ENCODE assay signal across 8 cellular contexts in the genomic region with DNA sequence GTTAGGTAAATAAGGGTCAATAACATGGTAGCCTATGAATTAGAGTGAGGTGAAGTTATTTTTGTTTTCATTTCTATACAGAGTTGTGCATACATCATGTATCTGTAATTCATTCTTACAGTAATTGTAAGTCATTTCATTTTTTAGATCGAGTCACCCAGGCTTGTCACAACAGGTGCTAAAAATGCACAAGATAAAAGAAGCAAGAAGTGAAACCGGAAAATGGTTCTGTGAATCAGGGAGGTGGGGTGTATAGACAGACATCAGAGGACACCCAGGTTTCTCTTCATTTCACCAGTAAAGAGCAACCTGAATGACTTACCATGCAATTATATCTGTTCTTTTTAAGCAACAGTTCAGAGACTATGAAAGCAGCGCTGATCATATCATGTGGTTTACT. TPM values are rescaled to one million over a fixed set of nuclear protein-coding genes. Genes with fewer than 3 reads are reported as not detected.
DNase-seq lines count a peak whose midpoint lies in the region; ATAC-seq and TF ChIP-seq lines count a peak whose summit lies in the region.

No MANE protein-coding gene starts in this region.

- peaks cover 34 to 48% (median 48%) of the 10 kb centered on the region in 3 donors for H3K4me1 Mint-ChIP-seq in T-cell
- peaks cover 49 to 56% of the 10 kb centered on the region in 2 donors for H3K4me1 Mint-ChIP-seq in natural killer cell treated with Interleukin-12 subunit alpha and Interleukin-12 subunit beta and Interleukin-15 and Interleukin-18, amount 100 ng/mL, for 72 hours (ENCODE audit: low read depth in 2 of 2)
- peaks cover 49% of the 10 kb centered on the region for H3K4me1 Mint-ChIP-seq in GM23338

- H3K27me3 Mint-ChIP-seq in T-cell = no peaks in the 10 kb centered on the region
- no peaks in the 10 kb centered on the region for H3K27me3 Mint-ChIP-seq in natural killer cell treated with Interleukin-12 subunit alpha and Interleukin-12 subunit beta and Interleukin-15 and Interleukin-18, amount 100 ng/mL, for 72 hours
- peaks cover 3% of the 10 kb centered on the region for H3K27me3 Mint-ChIP-seq in GM23338 (ENCODE audit: insufficient read depth, low read depth, poor library complexity)

- no peaks in the 10 kb centered on the region; the same call in 1 of the 2 replicates for H4K20me1 ChIP-seq in GM23338 (replicated peaks; ENCODE audit: insufficient read depth)

- no peaks in the 10 kb centered on the region; the same call in 1 of the 2 replicates for H3K9me2 ChIP-seq in GM23338 (ENCODE audit: insufficient read depth)

- H3K27ac ChIP-seq in GM23338 (ENCODE audit: low read depth) = no peak overlapping the region

- H3K36me3 Mint-ChIP-seq in T-cell (no peaks in the 10 kb centered on the region), GM23338 (ENCODE audit: low read depth) (no peaks in the 10 kb centered on the region)
- no peaks in the 10 kb centered on the region for H3K36me3 Mint-ChIP-seq in natural killer cell treated with Interleukin-12 subunit alpha and Interleukin-12 subunit beta and Interleukin-15 and Interleukin-18, amount 100 ng/mL, for 72 hours

- no peaks in the 10 kb centered on the region for H3K36me3 ChIP-seq in GM23338 (ENCODE audit: insufficient read depth)

- no peak overlapping the region for H3K4me3 ChIP-seq in GM23338

- H3K9me3 Mint-ChIP-seq in T-cell (no peaks in the 10 kb centered on the region), GM23338 (no peaks in the 10 kb centered on the region)
- H3K9me3 Mint-ChIP-seq in natural killer cell treated with Interleukin-12 subunit alpha and Interleukin-12 subunit beta and Interleukin-15 and Interleukin-18, amount 100 ng/mL, for 72 hours = no peaks in the 10 kb centered on the region

- no peak for TF ChIP-seq CTCF in GM23338 (conservative IDR thresholded peaks at IDR 0.05; ENCODE audit: low read depth in 2 of 2)

- ATAC-seq in HG03045 (IDR thresholded peaks at IDR 0.05; ENCODE audit: unreplicated experiment) (peak; percentile 73), T-cell (replicated peaks in 1 of 4) (peak; percentile 90 to 97 (median 95)), GM23338 (no peak)
- peak; percentile 88 to 91 for ATAC-seq in natural killer cell treated with Interleukin-12 subunit alpha and Interleukin-12 subunit beta and Interleukin-15 and Interleukin-18, amount 100 ng/mL, for 72 hours

- peak; percentile 19 for DNase-seq in activated gamma-delta T cell treated with Interleukin-2 at 50 U/mL for 16 hours
- no peak for DNase-seq in activated gamma-delta T cell (lab: John Stamatoyannopoulos, UW)
- DNase-seq in T-cell = peak in 15 of 34 experiments; percentile 7 to 43 (median 20)
- no peak for DNase-seq in natural killer cell treated with Interleukin-12 subunit alpha and Interleukin-12 subunit beta and Interleukin-15 and Interleukin-18, amount 100 ng/mL, for 72 hours (ENCODE audit: low spot score)
- no peak for DNase-seq in GM23338 (ENCODE audit: low spot score)
- no peak for DNase-seq in NCI-H526 treated with DMSO at 0.1 percent for 48 hours (lab: John Stamatoyannopoulos, UW)
- no peak for DNase-seq in NCI-H524 treated with DMSO at 0.1 percent for 48 hours (lab: John Stamatoyannopoulos, UW)

- H3K4me3 Mint-ChIP-seq in T-cell = peak overlapping the region; percentile 67 to 83 (median 75)
- peak overlapping the region; percentile 72 for H3K4me3 Mint-ChIP-seq in natural killer cell treated with Interleukin-12 subunit alpha and Interleukin-12 subunit beta and Interleukin-15 and Interleukin-18, amount 100 ng/mL, for 72 hours
- no peak overlapping the region for H3K4me3 Mint-ChIP-seq in GM23338

- POLR2A ChIA-PET in T-cell (lab: Charles Lee) = interaction anchor here in 1 of 2 donors (0.6 to 0.7 kb wide), 4 partner anchors 10 to 1641 kb away, joined by 3 to 15 read pairs (median 6); no protein-coding TSS in a partner anchor

- H3K27ac Mint-ChIP-seq in T-cell (peak overlapping the region; percentile 88 to 91), GM23338 (no peak overlapping the region)
- H3K27ac Mint-ChIP-seq in natural killer cell treated with Interleukin-12 subunit alpha and Interleukin-12 subunit beta and Interleukin-15 and Interleukin-18, amount 100 ng/mL, for 72 hours = peak overlapping the region; percentile 61 to 81

- peaks cover 40% of the 10 kb centered on the region for H3K4me1 ChIP-seq in GM23338 (ENCODE audit: insufficient read depth)

- no peak overlapping the region for H2AFZ ChIP-seq in GM23338

- no peaks in the 10 kb centered on the region for H3K79me2 ChIP-seq in GM23338 (replicated peaks; ENCODE audit: insufficient read depth)

- no peaks in the 10 kb centered on the region for H3F3A ChIP-seq in GM23338 (replicated peaks; ENCODE audit: low read depth)

- no peak overlapping the region for H3K4me2 ChIP-seq in GM23338

- H3K27me3 ChIP-seq in GM23338 (ENCODE audit: insufficient read depth) = no peaks in the 10 kb centered on the region

- CTCF ChIA-PET in T-cell (lab: Charles Lee) = interaction anchor here (0.6 to 2.4 kb wide), 6 partner anchors 13 to 391 kb away, joined by 3 to 13 read pairs (median 4); partner anchors contain the start of genes SIRT5 (in 1 of the 2) and TBC1D7 (in 1 of the 2)

TF ChIP-seq in GM23338, 12 proteins besides CTCF, POLR2A, EP300 and RAD21 (continues in another document):
- no peak for TF ChIP-seq STAT1 (IDR thresholded peaks at IDR 0.05; ENCODE audit: unreplicated experiment)
- TF ChIP-seq NANOG (IDR thresholded peaks at IDR 0.05; ENCODE audit: borderline replicate concordance) = no peak
- TF ChIP-seq EZH2phosphoT487 (IDR thresholded peaks at IDR 0.05; ENCODE audit: unreplicated experiment) = no peak
- TF ChIP-seq, protein P1, sequence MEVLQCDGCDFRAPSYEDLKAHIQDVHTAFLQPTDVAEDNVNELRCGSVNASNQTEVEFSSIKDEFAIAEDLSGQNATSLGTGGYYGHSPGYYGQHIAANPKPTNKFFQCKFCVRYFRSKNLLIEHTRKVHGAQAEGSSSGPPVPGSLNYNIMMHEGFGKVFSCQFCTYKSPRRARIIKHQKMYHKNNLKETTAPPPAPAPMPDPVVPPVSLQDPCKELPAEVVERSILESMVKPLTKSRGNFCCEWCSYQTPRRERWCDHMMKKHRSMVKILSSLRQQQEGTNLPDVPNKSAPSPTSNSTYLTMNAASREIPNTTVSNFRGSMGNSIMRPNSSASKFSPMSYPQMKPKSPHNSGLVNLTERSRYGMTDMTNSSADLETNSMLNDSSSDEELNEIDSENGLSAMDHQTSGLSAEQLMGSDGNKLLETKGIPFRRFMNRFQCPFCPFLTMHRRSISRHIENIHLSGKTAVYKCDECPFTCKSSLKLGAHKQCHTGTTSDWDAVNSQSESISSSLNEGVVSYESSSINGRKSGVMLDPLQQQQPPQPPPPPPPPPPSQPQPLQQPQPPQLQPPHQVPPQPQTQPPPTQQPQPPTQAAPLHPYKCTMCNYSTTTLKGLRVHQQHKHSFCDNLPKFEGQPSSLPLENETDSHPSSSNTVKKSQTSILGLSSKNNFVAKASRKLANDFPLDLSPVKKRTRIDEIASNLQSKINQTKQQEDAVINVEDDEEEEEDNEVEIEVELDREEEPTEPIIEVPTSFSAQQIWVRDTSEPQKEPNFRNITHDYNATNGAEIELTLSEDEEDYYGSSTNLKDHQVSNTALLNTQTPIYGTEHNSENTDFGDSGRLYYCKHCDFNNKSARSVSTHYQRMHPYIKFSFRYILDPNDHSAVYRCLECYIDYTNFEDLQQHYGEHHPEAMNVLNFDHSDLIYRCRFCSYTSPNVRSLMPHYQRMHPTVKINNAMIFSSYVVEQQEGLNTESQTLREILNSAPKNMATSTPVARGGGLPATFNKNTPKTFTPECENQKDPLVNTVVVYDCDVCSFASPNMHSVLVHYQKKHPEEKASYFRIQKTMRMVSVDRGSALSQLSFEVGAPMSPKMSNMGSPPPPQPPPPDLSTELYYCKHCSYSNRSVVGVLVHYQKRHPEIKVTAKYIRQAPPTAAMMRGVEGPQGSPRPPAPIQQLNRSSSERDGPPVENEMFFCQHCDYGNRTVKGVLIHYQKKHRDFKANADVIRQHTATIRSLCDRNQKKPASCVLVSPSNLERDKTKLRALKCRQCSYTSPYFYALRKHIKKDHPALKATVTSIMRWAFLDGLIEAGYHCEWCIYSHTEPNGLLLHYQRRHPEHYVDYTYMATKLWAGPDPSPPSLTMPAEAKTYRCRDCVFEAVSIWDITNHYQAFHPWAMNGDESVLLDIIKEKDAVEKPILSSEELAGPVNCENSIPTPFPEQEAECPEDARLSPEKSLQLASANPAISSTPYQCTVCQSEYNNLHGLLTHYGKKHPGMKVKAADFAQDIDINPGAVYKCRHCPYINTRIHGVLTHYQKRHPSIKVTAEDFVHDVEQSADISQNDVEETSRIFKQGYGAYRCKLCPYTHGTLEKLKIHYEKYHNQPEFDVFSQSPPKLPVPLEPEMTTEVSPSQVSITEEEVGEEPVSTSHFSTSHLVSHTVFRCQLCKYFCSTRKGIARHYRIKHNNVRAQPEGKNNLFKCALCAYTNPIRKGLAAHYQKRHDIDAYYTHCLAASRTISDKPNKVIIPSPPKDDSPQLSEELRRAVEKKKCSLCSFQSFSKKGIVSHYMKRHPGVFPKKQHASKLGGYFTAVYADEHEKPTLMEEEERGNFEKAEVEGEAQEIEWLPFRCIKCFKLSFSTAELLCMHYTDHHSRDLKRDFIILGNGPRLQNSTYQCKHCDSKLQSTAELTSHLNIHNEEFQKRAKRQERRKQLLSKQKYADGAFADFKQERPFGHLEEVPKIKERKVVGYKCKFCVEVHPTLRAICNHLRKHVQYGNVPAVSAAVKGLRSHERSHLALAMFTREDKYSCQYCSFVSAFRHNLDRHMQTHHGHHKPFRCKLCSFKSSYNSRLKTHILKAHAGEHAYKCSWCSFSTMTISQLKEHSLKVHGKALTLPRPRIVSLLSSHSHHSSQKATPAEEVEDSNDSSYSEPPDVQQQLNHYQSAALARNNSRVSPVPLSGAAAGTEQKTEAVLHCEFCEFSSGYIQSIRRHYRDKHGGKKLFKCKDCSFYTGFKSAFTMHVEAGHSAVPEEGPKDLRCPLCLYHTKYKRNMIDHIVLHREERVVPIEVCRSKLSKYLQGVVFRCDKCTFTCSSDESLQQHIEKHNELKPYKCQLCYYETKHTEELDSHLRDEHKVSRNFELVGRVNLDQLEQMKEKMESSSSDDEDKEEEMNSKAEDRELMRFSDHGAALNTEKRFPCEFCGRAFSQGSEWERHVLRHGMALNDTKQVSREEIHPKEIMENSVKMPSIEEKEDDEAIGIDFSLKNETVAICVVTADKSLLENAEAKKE (CRISPR knock-in tag; IDR thresholded peaks at IDR 0.05) = no peak
- no peak for TF ChIP-seq EZH2 (IDR thresholded peaks at IDR 0.05; ENCODE audit: low read depth, unreplicated experiment)
- no peak for TF ChIP-seq ZNF114 (CRISPR knock-in tag; IDR thresholded peaks at IDR 0.05)

RNA-seq across cellular contexts. Expression of gene TBC1D7, which starts 27.6 kb away (rescaled TPM):
- total RNA-seq in T-cell = 10 to 100 TPM; 12.7 to 16.2 (median 14.6) TPM
- total RNA-seq in natural killer cell treated with Interleukin-12 subunit alpha and Interleukin-12 subunit beta and Interleukin-15 and Interleukin-18, amount 100 ng/mL, for 72 hours = 10 to 100 TPM; 21.8 to 23.4 TPM
- total RNA-seq in GM23338 (2014; rRNA removed; shearing (Covaris generic)) = 42.8 and 62.0 TPM in 2 replicates
- polyA plus RNA-seq in GM23338 (2016; fragmentation: Nextera tagmentation; extraction: Ambion mirVana) = 57.7 and 70.4 TPM in 2 replicates
